In genomic region chr12:98745578-98746391, GRCh38 we compare ENCODE assay signal across 8 cellular contexts.
DNase-seq lines count a peak whose midpoint lies in the region; ATAC-seq, FAIRE-seq and TF ChIP-seq lines count a peak whose summit lies in the region.

No MANE protein-coding gene starts in this region.

- in situ Hi-C loops in GM23248 (cut with MboI), result no loop called here

- peak overlapping the region; percentile 86 for H2AFZ ChIP-seq in GM23248

- H3K36me3 ChIP-seq in CD4-positive, alpha-beta memory T cell (ENCODE audit: insufficient read depth, low read length), result no peaks in the 10 kb centered on the region
- H3K36me3 ChIP-seq in GM23248 (ENCODE audit: low read depth) (no peaks in the 10 kb centered on the region), pancreas (no peaks in the 10 kb centered on the region)

- POLR2A ChIA-PET in CD4-positive, alpha-beta memory T cell (lab: Charles Lee; ENCODE audit: partially characterized antibody), result no interaction called here
- POLR2A ChIA-PET in activated CD4-positive, alpha-beta memory T cell treated with anti-CD3 and anti-CD28 coated beads, Interleukin-2, amount 10 ng/mL, durations not matched to agents 7 days and 5 days (lab: Charles Lee), result no interaction called here

- peak; percentile 46 to 73 (median 62) for ATAC-seq in pancreas
- no peak for ATAC-seq in HG02970 (IDR thresholded peaks at IDR 0.05; ENCODE audit: low FRiP score, unreplicated experiment)

- peak overlapping the region; percentile 41 for H3K27ac ChIP-seq in CD4-positive, alpha-beta memory T cell (ENCODE audit: low read depth, low read length)
- H3K27ac ChIP-seq in GM23248, result no peak overlapping the region
- H3K27ac ChIP-seq in pancreas, result no peak overlapping the region

- H3K4me3 Mint-ChIP-seq in CD4-positive, alpha-beta memory T cell, result peak overlapping the region; percentile 78 to 89 (median 86)
- peak overlapping the region; percentile 73 for H3K4me3 Mint-ChIP-seq in activated CD4-positive, alpha-beta memory T cell treated with anti-CD3 and anti-CD28 coated beads, Interleukin-2, amount 10 ng/mL, durations not matched to agents 7 days and 5 days

- CTCF ChIA-PET in CD4-positive, alpha-beta memory T cell (lab: Charles Lee; ENCODE audit: partially characterized antibody), result no interaction called here
- CTCF ChIA-PET in activated CD4-positive, alpha-beta memory T cell treated with anti-CD3 and anti-CD28 coated beads, Interleukin-2, amount 10 ng/mL, durations not matched to agents 7 days and 5 days (lab: Charles Lee), result no interaction called here

- H3K79me2 ChIP-seq in GM23248 (ENCODE audit: insufficient read depth), result no peaks in the 10 kb centered on the region

- H3K9me3 ChIP-seq in CD4-positive, alpha-beta memory T cell (ENCODE audit: control insufficient read depth in 1 of 2, low read length in 2 of 2), result no peaks in the 10 kb centered on the region
- H3K9me3 ChIP-seq in GM23248 (ENCODE audit: low read depth), result no peaks in the 10 kb centered on the region
- H3K9me3 ChIP-seq in pancreas, result no peaks in the 10 kb centered on the region

- H3K27me3 ChIP-seq in CD4-positive, alpha-beta memory T cell (ENCODE audit: insufficient read depth, low read length), result no peaks in the 10 kb centered on the region
- H3K27me3 ChIP-seq in GM23248 (replicated peaks; ENCODE audit: insufficient read depth), result no peaks in the 10 kb centered on the region
- no peaks in the 10 kb centered on the region for H3K27me3 ChIP-seq in pancreas

- H3F3A ChIP-seq in GM23248 (ENCODE audit: insufficient read depth), result 0 out of 2 replicates have a peak, but pooled peaks cover 3% of the 10 kb centered on the region

- H3K9me2 ChIP-seq in GM23248 (ENCODE audit: insufficient read depth), result no peaks in the 10 kb centered on the region

- no peak for FAIRE-seq in pancreas (lab: Jason Lieb, UNC)

- H3K27me3 Mint-ChIP-seq in CD4-positive, alpha-beta memory T cell, result peaks cover 13 to 23% of the 10 kb centered on the region in 2 donors
- H3K27me3 Mint-ChIP-seq in activated CD4-positive, alpha-beta memory T cell treated with anti-CD3 and anti-CD28 coated beads, Interleukin-2, amount 10 ng/mL, durations not matched to agents 7 days and 5 days, result peaks cover 11% of the 10 kb centered on the region

- DNase-seq in CD4-positive, alpha-beta memory T cell, result peak in 4 of 5 donors; percentile 15 to 37 (median 22)
- DNase-seq in GM23248, result peak; percentile 53
- DNase-seq in activated CD4-positive, alpha-beta memory T cell treated with anti-CD3 and anti-CD28 coated beads, Interleukin-2, amount 10 ng/mL, durations not matched to agents 7 days and 5 days, result peak; percentile 50
- peak; percentile 30 for DNase-seq in fibroblast of peridontal ligament (ENCODE audit: extremely low read depth)
- peak in 2 of 6 donors; percentile 62 to 65 for DNase-seq in pancreas
- DNase-seq in C1 segment of cervical spinal cord (lab: John Stamatoyannopoulos, UW), result no peak
- no peak for DNase-seq in kidney tubule cell (ENCODE audit: low spot score)

- H3K9ac ChIP-seq in GM23248, result peak overlapping the region; percentile 59

- H3K4me1 Mint-ChIP-seq in CD4-positive, alpha-beta memory T cell, result peaks cover 6 to 14% (median 10%) of the 10 kb centered on the region in 4 donors
- H3K4me1 Mint-ChIP-seq in activated CD4-positive, alpha-beta memory T cell treated with anti-CD3 and anti-CD28 coated beads, Interleukin-2, amount 10 ng/mL, durations not matched to agents 7 days and 5 days, result peaks cover 40% of the 10 kb centered on the region

- 11 to 12% methylated on average over 53 to 54 of the region's 54 CpGs for WGBS in GM23248 (ENCODE audit: low coverage in 1 of 2, low lambda C conversion rate in 2 of 2, missing lambda C conversion rate in 2 of 2), 2 experiments
- WGBS in pancreas, 2 donors, result 14 to 15% methylated on average over 54 of the region's 54 CpGs

- no peak for TF ChIP-seq CTCF in pancreas (IDR thresholded peaks at IDR 0.05)

- H3K36me3 Mint-ChIP-seq in CD4-positive, alpha-beta memory T cell, result no peaks in the 10 kb centered on the region
- no peaks in the 10 kb centered on the region for H3K36me3 Mint-ChIP-seq in activated CD4-positive, alpha-beta memory T cell treated with anti-CD3 and anti-CD28 coated beads, Interleukin-2, amount 10 ng/mL, durations not matched to agents 7 days and 5 days (ENCODE audit: low read depth)

- no peaks in the 10 kb centered on the region for H4K20me1 ChIP-seq in GM23248 (ENCODE audit: insufficient read depth)

- peak overlapping the region in 4 of 7 donors; percentile 58 to 81 (median 77) for H3K27ac Mint-ChIP-seq in CD4-positive, alpha-beta memory T cell
- peak overlapping the region; percentile 42 for H3K27ac Mint-ChIP-seq in activated CD4-positive, alpha-beta memory T cell treated with anti-CD3 and anti-CD28 coated beads, Interleukin-2, amount 10 ng/mL, durations not matched to agents 7 days and 5 days

- peaks cover 0 to 4% (median 0%) of the 10 kb centered on the region in 8 donors for H3K9me3 Mint-ChIP-seq in CD4-positive, alpha-beta memory T cell
- no peaks in the 10 kb centered on the region for H3K9me3 Mint-ChIP-seq in activated CD4-positive, alpha-beta memory T cell treated with anti-CD3 and anti-CD28 coated beads, Interleukin-2, amount 10 ng/mL, durations not matched to agents 7 days and 5 days

- peak overlapping the region; percentile 45 to 80 for H3K4me3 ChIP-seq in CD4-positive, alpha-beta memory T cell (ENCODE audit: low read length in 2 of 2)
- H3K4me3 ChIP-seq in GM23248, result peak overlapping the region; percentile 74
- H3K4me3 ChIP-seq in pancreas, result peak overlapping the region in 3 of 4 donors; percentile 25 to 50 (median 35)

- intact Hi-C loops in CD4-positive, alpha-beta memory T cell (cut with micrococcal nuclease), result no loop called here
- intact Hi-C loops in pancreas (cut with DNase I), result no loop called here

- peak overlapping the region; percentile 91 for H3K4me2 ChIP-seq in GM23248 (ENCODE audit: unreplicated experiment)

- peaks cover 20% of the 10 kb centered on the region for H3K4me1 ChIP-seq in CD4-positive, alpha-beta memory T cell (ENCODE audit: insufficient read depth, low read length)
- H3K4me1 ChIP-seq in GM23248 (ENCODE audit: insufficient read depth) (no peaks in the 10 kb centered on the region), pancreas (no peaks in the 10 kb centered on the region)

Comparison
In these comparisons a context has a peak if more than half of its experiments do, and no peak if none do; other contexts are left out.
1. DNase-seq: peak in CD4-positive, alpha-beta memory T cell (4 of 5), GM23248 (single experiment), activated CD4-positive, alpha-beta memory T cell treated with anti-CD3 and anti-CD28 coated beads, Interleukin-2, amount 10 ng/mL, durations not matched to agents 7 days and 5 days (single experiment) and fibroblast of peridontal ligament (single experiment); none in C1 segment of cervical spinal cord (0 of 14) and kidney tubule cell (single experiment).
2. Peak in every context shown above with its lines, with median percentiles within 50 percentile points of each other: H3K4me3 ChIP-seq.